8 cellular contexts compared by ENCODE assay signal in the genomic region with DNA sequence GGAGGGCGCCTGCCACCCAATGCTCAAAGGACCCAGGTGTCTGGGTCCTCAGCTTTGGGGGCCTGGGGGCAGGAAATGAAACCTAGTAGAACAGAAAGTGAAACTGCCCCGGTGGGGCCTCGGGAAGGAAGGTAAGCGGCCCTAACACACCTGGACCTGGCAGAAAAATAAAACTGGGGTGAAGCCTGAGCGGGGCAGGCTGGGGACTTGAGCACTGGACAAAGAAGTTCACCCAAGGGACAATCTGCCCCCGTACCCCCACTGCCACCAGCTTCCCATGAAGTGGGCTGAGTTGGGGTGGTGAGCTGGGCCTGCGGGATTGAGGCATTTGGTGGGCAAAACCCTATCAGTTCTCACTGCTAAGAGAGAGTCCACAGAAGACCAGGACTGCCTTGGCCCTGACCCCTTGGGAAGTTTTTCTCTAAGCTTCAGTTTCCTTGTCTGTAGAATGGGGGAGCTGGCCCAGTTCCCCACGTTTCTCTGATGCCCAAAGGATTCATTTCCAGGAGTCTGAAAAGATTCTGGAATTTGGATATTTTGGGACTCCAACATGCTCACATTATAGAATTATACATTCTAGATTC. TPM values are rescaled to one million over a fixed set of nuclear protein-coding genes. Genes with fewer than 3 reads are reported as not detected.
DNase-seq lines count a peak whose midpoint lies in the region; ATAC-seq and TF ChIP-seq lines count a peak whose summit lies in the region.

No MANE protein-coding gene starts in this region.

- TF ChIP-seq POLR2A in heart left ventricle (IDR thresholded peaks at IDR 0.05), result peak in 1 of 2 donors; percentile 11

- peak overlapping the region; percentile 95 to 100 (median 96) for H3K4me3 Mint-ChIP-seq in CD4-positive, CD25-positive, alpha-beta regulatory T cell
- peak overlapping the region; percentile 92 for H3K4me3 Mint-ChIP-seq in activated T-cell treated with anti-CD3 and anti-CD28 coated beads, Interleukin-2, amount 50 U/mL, for 4 hours

- H3K27me3 ChIP-seq in CD4-positive, CD25-positive, alpha-beta regulatory T cell (ENCODE audit: control insufficient read depth, insufficient read depth, low read length), result no peaks in the 10 kb centered on the region
- H3K27me3 ChIP-seq in heart left ventricle (no peaks in the 10 kb centered on the region), smooth muscle cell (ENCODE audit: low read depth) (no peaks in the 10 kb centered on the region)

- peaks cover 4 to 51% (median 35%) of the 10 kb centered on the region in 4 donors for H3K4me1 Mint-ChIP-seq in CD4-positive, CD25-positive, alpha-beta regulatory T cell
- H3K4me1 Mint-ChIP-seq in activated T-cell treated with anti-CD3 and anti-CD28 coated beads, Interleukin-2, amount 50 U/mL, for 4 hours (ENCODE audit: low read depth), result peaks cover 40% of the 10 kb centered on the region

- peaks cover 9% of the 10 kb centered on the region for H3F3A ChIP-seq in smooth muscle cell (ENCODE audit: low read depth)

- peak overlapping the region; percentile 66 for H3K9ac ChIP-seq in smooth muscle cell (ENCODE audit: low read depth)

- intact Hi-C loops in heart left ventricle (cut with DNase I), result loop anchor here in 2 of 10 donors (1.0 to 5.0 kb wide), 3 partner anchors 14 to 33 kb away; a partner anchor contains a TSS

- peak overlapping the region; percentile 66 for H2AFZ ChIP-seq in smooth muscle cell (ENCODE audit: low read depth)

- no peaks in the 10 kb centered on the region for H3K27me3 Mint-ChIP-seq in CD4-positive, CD25-positive, alpha-beta regulatory T cell
- no peaks in the 10 kb centered on the region for H3K27me3 Mint-ChIP-seq in activated T-cell treated with anti-CD3 and anti-CD28 coated beads, Interleukin-2, amount 50 U/mL, for 4 hours (ENCODE audit: low read depth)

- peaks cover 21% of the 10 kb centered on the region for H3K79me2 ChIP-seq in smooth muscle cell (ENCODE audit: low read depth)

- peaks cover 3% of the 10 kb centered on the region for H4K20me1 ChIP-seq in smooth muscle cell (ENCODE audit: low read depth)

- H3K9me3 ChIP-seq in CD4-positive, CD25-positive, alpha-beta regulatory T cell (ENCODE audit: control insufficient read depth in 2 of 2, low read length in 2 of 2), result no peaks in the 10 kb centered on the region
- no peaks in the 10 kb centered on the region for H3K9me3 ChIP-seq in heart left ventricle
- H3K9me3 ChIP-seq in smooth muscle cell (replicated peaks; ENCODE audit: low read depth), result no peaks in the 10 kb centered on the region

- peak overlapping the region; percentile 87 for H3K4me3 ChIP-seq in CD4-positive, CD25-positive, alpha-beta regulatory T cell (ENCODE audit: low read depth, low read length)
- H3K4me3 ChIP-seq in heart left ventricle, result peak overlapping the region; percentile 14 to 89 (median 77)
- peak overlapping the region; percentile 94 for H3K4me3 ChIP-seq in smooth muscle cell

- DNase-seq in CD4-positive, CD25-positive, alpha-beta regulatory T cell, result peak in 2 of 3 donors; percentile 82 to 92
- DNase-seq in HuH-7 (ENCODE audit: low spot score), result peak; percentile 83
- peak; percentile 58 for DNase-seq in activated T-cell treated with anti-CD3 and anti-CD28 coated beads, Interleukin-2, amount 50 U/mL, for 4 hours
- no peak for DNase-seq in heart left ventricle
- DNase-seq in smooth muscle cell (lab: John Stamatoyannopoulos, UW; ENCODE audit: unreplicated experiment), result no peak
- DNase-seq in NCI-H1105 (lab: John Stamatoyannopoulos, UW), result no peak

- no peak for TF ChIP-seq CTCF in heart left ventricle (IDR thresholded peaks at IDR 0.05)
- no peak for TF ChIP-seq CTCF in smooth muscle cell (IDR thresholded peaks at IDR 0.05; ENCODE audit: borderline replicate concordance, insufficient read depth, poor library complexity, severe bottlenecking)

- H3K4me2 ChIP-seq in smooth muscle cell, result peak overlapping the region; percentile 98

- peaks cover 10% of the 10 kb centered on the region for H3K36me3 Mint-ChIP-seq in CD4-positive, CD25-positive, alpha-beta regulatory T cell
- H3K36me3 Mint-ChIP-seq in activated T-cell treated with anti-CD3 and anti-CD28 coated beads, Interleukin-2, amount 50 U/mL, for 4 hours (ENCODE audit: insufficient read depth), result peaks cover 8% of the 10 kb centered on the region

- peak overlapping the region; percentile 97 to 99 (median 98) for H3K27ac Mint-ChIP-seq in CD4-positive, CD25-positive, alpha-beta regulatory T cell

- WGBS in heart left ventricle, 4 donors, result 7 to 19% (median 11%) methylated on average over 7 to 8 of the region's 8 CpGs
- WGBS in smooth muscle cell (ENCODE audit: low lambda C conversion rate), result 25% methylated on average over 8 of the region's 8 CpGs

- H3K4me1 ChIP-seq in CD4-positive, CD25-positive, alpha-beta regulatory T cell (ENCODE audit: control insufficient read depth, insufficient read depth, low read length, poor library complexity, severe bottlenecking), result peaks cover 62% of the 10 kb centered on the region
- H3K4me1 ChIP-seq in heart left ventricle, result peaks cover 0 to 53% (median 28%) of the 10 kb centered on the region in 12 donors
- H3K4me1 ChIP-seq in smooth muscle cell (ENCODE audit: low read depth), result peaks cover 13% of the 10 kb centered on the region

- peaks cover 17% of the 10 kb centered on the region for H3K36me3 ChIP-seq in CD4-positive, CD25-positive, alpha-beta regulatory T cell (ENCODE audit: control insufficient read depth, insufficient read depth, low read length)
- H3K36me3 ChIP-seq in heart left ventricle, result peaks cover 0 to 32% (median 17%) of the 10 kb centered on the region in 9 donors
- no peaks in the 10 kb centered on the region for H3K36me3 ChIP-seq in smooth muscle cell (ENCODE audit: low read depth)

- ATAC-seq in CD4-positive, CD25-positive, alpha-beta regulatory T cell (ENCODE audit: low read depth in 2 of 2), result peak; percentile 61 to 67
- peak; percentile 23 to 34 for ATAC-seq in activated T-cell treated with anti-CD3 and anti-CD28 coated beads, Interleukin-2, amount 50 U/mL, for 4 hours
- no peak for ATAC-seq in heart left ventricle
- no peak for ATAC-seq in HG03097 (IDR thresholded peaks at IDR 0.05; ENCODE audit: low FRiP score, unreplicated experiment)
- no peak for ATAC-seq in HG02870 (IDR thresholded peaks at IDR 0.05; ENCODE audit: unreplicated experiment)

- H3K27ac ChIP-seq in CD4-positive, CD25-positive, alpha-beta regulatory T cell (ENCODE audit: insufficient read depth, low read length, poor library complexity, severe bottlenecking), result peak overlapping the region; percentile 92
- H3K27ac ChIP-seq in heart left ventricle, result peak overlapping the region; percentile 66 to 96 (median 90)
- peak overlapping the region; percentile 31 for H3K27ac ChIP-seq in smooth muscle cell (ENCODE audit: low read depth)

- no peaks in the 10 kb centered on the region for H3K9me3 Mint-ChIP-seq in CD4-positive, CD25-positive, alpha-beta regulatory T cell
- no peaks in the 10 kb centered on the region for H3K9me3 Mint-ChIP-seq in activated T-cell treated with anti-CD3 and anti-CD28 coated beads, Interleukin-2, amount 50 U/mL, for 4 hours

RNA-seq across cellular contexts. Expression of a gene that starts 2.3 kb away (rescaled TPM):
- total RNA-seq in CD4-positive, CD25-positive, alpha-beta regulatory T cell, result 171 TPM
- 10 to 100 TPM; 37.0 to 54.5 (median 44.7) TPM for polyA plus RNA-seq in CD4-positive, CD25-positive, alpha-beta regulatory T cell
- total RNA-seq in activated T-cell treated with anti-CD3 and anti-CD28 coated beads, Interleukin-2, amount 50 U/mL, for 4 hours, result 10 to 100 TPM; 45.3 to 59.8 (median 58.1) TPM
- total RNA-seq in heart left ventricle, result 10 to 100 TPM in 7 of 9 donors, 1 to 10 TPM in 2; 8.4 to 32.8 (median 13.2) TPM
- polyA plus RNA-seq in heart left ventricle, result 10 to 100 TPM; 10.6 to 12.1 TPM
- total RNA-seq in smooth muscle cell, result 8.6 and 24.2 TPM in 2 replicates
- 34.6 and 45.9 TPM in 2 replicates for polyA plus RNA-seq in smooth muscle cell

RNA-seq across cellular contexts. Expression of a gene that starts 31.2 kb away (rescaled TPM):
- total RNA-seq in CD4-positive, CD25-positive, alpha-beta regulatory T cell, result 18.7 TPM
- polyA plus RNA-seq in CD4-positive, CD25-positive, alpha-beta regulatory T cell, result 1 to 10 TPM; 2.7 to 4.9 (median 3.5) TPM
- total RNA-seq in activated T-cell treated with anti-CD3 and anti-CD28 coated beads, Interleukin-2, amount 50 U/mL, for 4 hours, result 10 to 100 TPM; 26.0 to 31.2 (median 28.9) TPM
- total RNA-seq in heart left ventricle (10 to 100 TPM; 13.9 to 25.1 (median 19.8) TPM), smooth muscle cell (13.8 and 35.2 TPM in 2 replicates)
- polyA plus RNA-seq in heart left ventricle (10 to 100 TPM; 14.4 to 20.7 TPM), smooth muscle cell (18.9 and 27.2 TPM in 2 replicates)

RNA-seq across cellular contexts. Expression of a gene that starts 31.6 kb away (rescaled TPM):
- total RNA-seq in CD4-positive, CD25-positive, alpha-beta regulatory T cell, result 121 TPM
- polyA plus RNA-seq in CD4-positive, CD25-positive, alpha-beta regulatory T cell, result 10 to 100 TPM; 11.9 to 16.7 (median 15.0) TPM
- 10 to 100 TPM; 91.3 to 98.0 (median 96.7) TPM for total RNA-seq in activated T-cell treated with anti-CD3 and anti-CD28 coated beads, Interleukin-2, amount 50 U/mL, for 4 hours
- 10 to 100 TPM; 41.0 to 93.6 (median 53.7) TPM for total RNA-seq in heart left ventricle
- 10 to 100 TPM; 42.2 to 89.6 TPM for polyA plus RNA-seq in heart left ventricle
- 47.1 and 55.7 TPM in 2 replicates for total RNA-seq in smooth muscle cell
- polyA plus RNA-seq in smooth muscle cell, result 69.1 and 72.1 TPM in 2 replicates

RNA-seq across cellular contexts. Expression of a gene that starts 53.6 kb away (rescaled TPM):
- not detected for total RNA-seq in CD4-positive, CD25-positive, alpha-beta regulatory T cell
- not detected for polyA plus RNA-seq in CD4-positive, CD25-positive, alpha-beta regulatory T cell
- total RNA-seq in activated T-cell treated with anti-CD3 and anti-CD28 coated beads, Interleukin-2, amount 50 U/mL, for 4 hours, result under 1 TPM; 0.50 to 0.71 (median 0.63) TPM
- total RNA-seq in heart left ventricle, result 10 to 100 TPM in 7 of 9 donors, 1 to 10 TPM in 2; 8.8 to 23.4 (median 15.1) TPM
- 1 to 10 TPM; 2.4 to 9.1 TPM for polyA plus RNA-seq in heart left ventricle
- total RNA-seq in smooth muscle cell, result 6.2 and 12.3 TPM in 2 replicates
- polyA plus RNA-seq in smooth muscle cell, result 19.1 and 22.7 TPM in 2 replicates

Comparison
In these comparisons a context has a peak if more than half of its experiments do, and no peak if none do; other contexts are left out.
1. ATAC-seq: peak in CD4-positive, CD25-positive, alpha-beta regulatory T cell (2 of 2) and activated T-cell treated with anti-CD3 and anti-CD28 coated beads, Interleukin-2, amount 50 U/mL, for 4 hours (2 of 2); none in heart left ventricle (0 of 4), HG03097 (single experiment) and HG02870 (single experiment).
2. DNase-seq: peak in CD4-positive, CD25-positive, alpha-beta regulatory T cell (2 of 3), HuH-7 (single experiment) and activated T-cell treated with anti-CD3 and anti-CD28 coated beads, Interleukin-2, amount 50 U/mL, for 4 hours (single experiment); none in heart left ventricle (0 of 5), smooth muscle cell (single experiment) and NCI-H1105 (single experiment).
3. H3K27ac ChIP-seq: peak in every context shown above with its lines; median percentile 92 in CD4-positive, CD25-positive, alpha-beta regulatory T cell; 90 in heart left ventricle; 31 in smooth muscle cell.
4. Peak in every context shown above with its lines, with median percentiles within 50 percentile points of each other: H3K4me3 ChIP-seq.